In the genomic region with DNA sequence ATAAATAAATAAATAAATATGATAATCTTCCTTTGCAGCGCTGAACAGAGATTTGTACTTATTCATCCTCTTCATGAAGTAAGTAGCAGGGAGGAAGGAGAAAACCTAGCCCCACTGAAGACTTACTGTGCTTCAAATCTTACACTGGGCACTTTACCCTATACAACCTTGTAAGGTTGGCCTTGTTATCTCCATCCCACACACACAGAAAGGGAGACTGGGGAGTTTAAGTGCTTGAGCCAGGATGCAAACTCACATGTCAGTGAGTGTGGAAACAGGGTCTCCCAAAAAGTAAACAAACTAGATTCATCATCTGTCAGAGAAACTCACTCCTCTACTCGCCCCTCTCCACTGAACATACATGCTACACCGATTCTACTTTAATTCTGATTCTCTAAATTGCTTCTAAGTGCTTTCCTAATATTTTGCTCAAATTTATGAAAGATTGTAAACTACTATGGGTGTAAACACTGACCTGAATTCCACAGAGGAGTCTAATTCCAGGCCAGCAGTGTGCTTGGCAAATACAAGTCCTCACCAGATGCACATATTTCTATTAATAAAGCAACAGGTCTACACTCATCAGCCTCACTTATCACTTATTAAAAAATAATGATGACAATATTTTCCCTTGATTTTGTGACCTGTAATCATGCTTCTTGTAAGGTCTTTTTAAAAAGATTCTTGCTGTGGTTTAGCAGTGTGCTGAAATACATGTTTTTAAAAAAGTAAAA, we compare ENCODE assay signal across 24 cellular contexts.
"Had no signal": no experiment of that assay in that cellular context is flagged by ENCODE, and none has a peak within 500 bp of the region (broad histone marks: within the 10 kb centered on the region; RNA-seq: fewer than 3 reads in every experiment).

No MANE protein-coding gene starts in this region.

- H3K79me2 ChIP-seq: parathyroid adenoma had no signal

- H3K36me3 ChIP-seq: neutrophil, right lobe of liver, tibial nerve had no signal

- H3K4me1 Mint-ChIP-seq: activated CD4-positive, alpha-beta T cell treated with anti-CD3 and anti-CD28 coated beads for 36 hours; stimulated activated effector memory CD8-positive, alpha-beta T cell treated with anti-CD3 and anti-CD28 coated beads, Interleukin-12 subunit alpha, Interleukin-12 subunit beta, amount 100 ng/mL, for 72 hours; stimulated activated naive CD8-positive, alpha-beta T cell treated with anti-CD3 and anti-CD28 coated beads, Interleukin-15, amount 100 ng/mL, for 72 hours had no signal

- DNase-seq: activated B cell treated with CpG ODN at 0.5 μM for 24 hours; activated CD4-positive, alpha-beta T cell treated with anti-CD3 and anti-CD28 coated beads for 36 hours; activated CD4-positive, alpha-beta T cell treated with anti-CD3 and anti-CD28 coated beads, Interleukin-2, amount 50 U/mL, for 48 hours; activated CD8-positive, alpha-beta memory T cell treated with anti-CD3 and anti-CD28 coated beads, Interleukin-2, amount 50 U/mL, for 48 hours; activated naive CD4-positive, alpha-beta T cell; activated T-cell treated with anti-CD3 and anti-CD28 coated beads, Interleukin-2, amount 50 U/mL, for 4 hours; cortex of kidney; endodermal cell; kidney; natural killer cell; right lobe of liver; stimulated activated CD4-positive, alpha-beta T cell treated with anti-CD3 and anti-CD28 coated beads, Interleukin-2, amount 100 ng/mL, for 24 hours; stimulated activated naive CD8-positive, alpha-beta T cell treated with anti-CD3 and anti-CD28 coated beads, Interleukin-15, amount 100 ng/mL, for 72 hours; T-helper 9 cell had no signal

- H3K27ac ChIP-seq: neutrophil, parathyroid adenoma, right lobe of liver, skin epidermis, tibial nerve had no signal

- ATAC-seq: activated CD4-positive, alpha-beta T cell treated with anti-CD3 and anti-CD28 coated beads for 36 hours; activated T-cell treated with anti-CD3 and anti-CD28 coated beads, Interleukin-2, amount 50 U/mL, for 4 hours; left lobe of liver; natural killer cell; right lobe of liver; stimulated activated effector memory CD8-positive, alpha-beta T cell treated with anti-CD3 and anti-CD28 coated beads, Interleukin-12 subunit alpha, Interleukin-12 subunit beta, amount 100 ng/mL, for 72 hours; stimulated activated naive CD8-positive, alpha-beta T cell treated with anti-CD3 and anti-CD28 coated beads, Interleukin-15, amount 100 ng/mL, for 72 hours had no signal

- H3K27me3 Mint-ChIP-seq: activated B cell treated with CpG ODN at 0.5 μM for 24 hours; activated naive CD8-positive, alpha-beta T cell; stimulated activated naive CD8-positive, alpha-beta T cell treated with anti-CD3 and anti-CD28 coated beads, Interleukin-15, amount 100 ng/mL, for 72 hours had no signal

- H3K27me3 ChIP-seq: neutrophil, right lobe of liver, tibial nerve had no signal

- H3K4me1 ChIP-seq: parathyroid adenoma, right lobe of liver had no signal

- H3K9me3 Mint-ChIP-seq: activated B cell treated with CpG ODN at 0.5 μM for 24 hours; activated T-helper 2 cell treated with anti-CD3 and anti-CD28 coated beads, Interferon-gamma antibody, Interleukin-2, Interleukin-4, amounts not matched to agents 10 μg/mL and 5 μg/mL and 100 μg/mL, durations not matched to agents 14 hours and 24 hours and 36 hours; endodermal cell; natural killer cell; stimulated activated effector memory CD8-positive, alpha-beta T cell treated with anti-CD3 and anti-CD28 coated beads, Interleukin-12 subunit alpha, Interleukin-12 subunit beta, amount 100 ng/mL, for 72 hours had no signal

- H3K36me3 Mint-ChIP-seq: activated naive CD8-positive, alpha-beta T cell; natural killer cell; stimulated activated effector memory CD8-positive, alpha-beta T cell treated with anti-CD3 and anti-CD28 coated beads, Interleukin-12 subunit alpha, Interleukin-12 subunit beta, amount 100 ng/mL, for 72 hours had no signal

- H3K9me3 ChIP-seq: neutrophil, right lobe of liver, tibial nerve had no signal

- H3K9ac ChIP-seq: parathyroid adenoma had no signal

- H3K4me3 ChIP-seq: lung, right lobe of liver, skin epidermis, tibial nerve had no signal

- H2AFZ ChIP-seq: parathyroid adenoma had no signal

- H3K27ac Mint-ChIP-seq: activated B cell treated with CpG ODN at 0.5 μM for 24 hours; activated CD4-positive, alpha-beta T cell treated with anti-CD3 and anti-CD28 coated beads for 36 hours; activated naive CD8-positive, alpha-beta T cell; activated T-helper 2 cell treated with anti-CD3 and anti-CD28 coated beads, Interferon-gamma antibody, Interleukin-2, Interleukin-4, amounts not matched to agents 10 μg/mL and 5 μg/mL and 100 μg/mL, durations not matched to agents 14 hours and 24 hours and 36 hours; endodermal cell; mesothelial cell of epicardium; natural killer cell; stimulated activated effector memory CD8-positive, alpha-beta T cell treated with anti-CD3 and anti-CD28 coated beads, Interleukin-12 subunit alpha, Interleukin-12 subunit beta, amount 100 ng/mL, for 72 hours had no signal

- H3K4me3 Mint-ChIP-seq: activated B cell treated with CpG ODN at 0.5 μM for 24 hours; activated CD4-positive, alpha-beta T cell treated with anti-CD3 and anti-CD28 coated beads for 36 hours; activated naive CD8-positive, alpha-beta T cell; activated T-cell treated with anti-CD3 and anti-CD28 coated beads, Interleukin-2, amount 50 U/mL, for 4 hours; endodermal cell; mesothelial cell of epicardium; natural killer cell; stimulated activated effector memory CD8-positive, alpha-beta T cell treated with anti-CD3 and anti-CD28 coated beads, Interleukin-12 subunit alpha, Interleukin-12 subunit beta, amount 100 ng/mL, for 72 hours; stimulated activated naive CD8-positive, alpha-beta T cell treated with anti-CD3 and anti-CD28 coated beads, Interleukin-15, amount 100 ng/mL, for 72 hours had no signal
